21 cellular contexts compared by ENCODE assay signal in the genomic region with DNA sequence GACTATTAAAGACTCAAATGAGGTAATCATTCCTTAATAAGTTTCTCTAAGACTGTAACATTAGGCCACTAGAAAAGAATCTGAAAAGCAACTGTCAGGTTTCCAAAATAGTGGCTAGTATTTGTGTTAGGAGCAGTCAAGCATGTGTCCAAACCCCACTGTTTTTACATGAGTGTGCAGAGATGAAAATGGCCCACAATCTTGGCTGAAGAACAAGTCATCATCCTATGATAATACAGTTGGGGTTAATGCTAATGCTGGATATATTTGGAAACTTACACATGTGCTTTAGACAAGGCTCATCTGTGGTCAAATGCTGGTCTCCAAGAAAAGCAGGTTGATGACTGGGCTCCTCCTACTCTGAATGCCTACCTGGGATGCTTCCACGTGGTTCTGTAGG.
"Had no signal": no experiment of that assay in that cellular context is flagged by ENCODE, and none has a peak within 500 bp of the region (broad histone marks: within the 10 kb centered on the region; RNA-seq: fewer than 3 reads in every experiment).

No MANE protein-coding gene starts in this region.

- H3K9me3 ChIP-seq: pancreas, prostate gland, sigmoid colon, stomach, suprapubic skin, tibial artery had no signal

- H3K4me3 ChIP-seq: pancreas, prostate gland, sigmoid colon, stomach, suprapubic skin, tibial artery had no signal

- H3K4me1 ChIP-seq: pancreas, prostate gland, stomach, suprapubic skin, tibial artery had no signal

- ATAC-seq: activated T-cell treated with anti-CD3 and anti-CD28 coated beads, Interleukin-2, amount 50 U/mL, for 72 hours; left colon; naive thymus-derived CD8-positive, alpha-beta T cell; pancreas; stimulated activated naive B cell treated with anti-CD40 and anti-IgM and Interleukin-4, amounts not matched to agents 10 μg/mL and 1 μg/mL and 100 μg/mL, for 72 hours had no signal

- H3K27me3 ChIP-seq: pancreas, sigmoid colon, stomach, suprapubic skin, tibial artery had no signal

- DNase-seq: activated CD4-positive, alpha-beta T cell treated with anti-CD3 and anti-CD28 coated beads for 4 hours; activated CD4-positive, alpha-beta T cell treated with anti-CD3 and anti-CD28 coated beads, Interleukin-2, amount 50 U/mL, for 4 hours; activated naive CD4-positive, alpha-beta T cell; activated T-cell treated with anti-CD3 and anti-CD28 coated beads for 4 hours; activated T-cell treated with anti-CD3 and anti-CD28 coated beads, Interleukin-2, amount 50 U/mL, for 72 hours; anterior cingulate cortex; central memory CD4-positive, alpha-beta T cell; foreskin melanocyte; islet precursor cell; left colon; naive thymus-derived CD8-positive, alpha-beta T cell; nucleus accumbens; pancreas; sigmoid colon; stimulated activated CD4-positive, alpha-beta T cell treated with anti-CD3 and anti-CD28 coated beads, Interleukin-15, amount 100 ng/mL, for 24 hours; stimulated activated CD4-positive, alpha-beta T cell treated with anti-CD3 and anti-CD28 coated beads, Interleukin-2, amount 100 ng/mL, for 24 hours; stimulated activated naive B cell treated with anti-CD40 and anti-IgM and Interleukin-4, amounts not matched to agents 10 μg/mL and 1 μg/mL and 100 μg/mL, for 72 hours; stomach; tibial artery had no signal

- H3K27ac ChIP-seq: pancreas, prostate gland, sigmoid colon, stomach, suprapubic skin, tibial artery had no signal

- H3K36me3 ChIP-seq: pancreas, prostate gland, sigmoid colon, stomach, suprapubic skin, tibial artery had no signal
